In the genomic region with DNA sequence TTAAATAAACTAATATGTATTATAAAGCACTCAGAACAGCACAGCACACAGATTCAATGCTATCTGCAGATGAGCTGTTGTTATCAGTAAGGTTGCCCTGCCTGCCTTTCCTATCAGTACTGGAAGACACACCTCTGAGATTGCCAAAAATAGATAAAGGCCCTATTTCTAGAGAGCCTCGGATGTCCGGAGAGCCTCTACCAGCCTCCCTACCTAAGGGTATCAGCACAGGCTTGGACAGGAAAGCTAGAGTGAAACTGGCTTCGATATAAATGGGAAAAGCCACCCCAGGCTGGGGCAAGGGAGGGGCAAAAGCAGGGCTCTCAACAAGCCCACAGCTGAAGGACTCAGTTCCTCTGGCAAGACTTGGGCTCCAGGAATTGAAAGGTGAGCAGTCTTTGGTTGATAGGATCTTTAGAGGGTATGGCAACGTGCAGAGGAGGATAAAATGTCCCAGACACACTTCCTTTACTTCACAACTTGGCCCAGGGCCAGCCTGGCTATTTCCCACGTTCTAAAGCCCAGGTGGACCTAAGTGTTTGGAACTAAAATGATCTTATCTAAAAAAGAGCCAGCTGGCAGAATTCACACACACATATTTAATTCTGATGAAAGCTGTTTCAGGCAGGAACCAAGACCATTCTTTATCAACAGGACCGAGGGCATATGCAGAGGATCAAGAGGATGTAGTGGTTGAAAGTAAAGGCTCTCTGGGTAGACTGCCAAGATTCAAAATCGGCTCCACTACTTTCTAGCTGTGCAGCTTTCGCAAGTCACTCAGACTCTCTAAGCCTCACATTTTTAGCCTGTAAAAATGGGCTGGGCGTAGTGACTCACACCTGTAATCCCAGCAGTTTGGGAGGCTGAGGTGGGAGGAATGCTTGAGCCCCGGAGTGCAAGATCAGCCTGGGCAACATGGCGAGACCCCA, we compare ENCODE assay signal across 8 cellular contexts. TPM values are rescaled to one million over a fixed set of nuclear protein-coding genes. Genes with fewer than 3 reads are reported as not detected.
DNase-seq lines count a peak whose midpoint lies in the region; ATAC-seq and TF ChIP-seq lines count a peak whose summit lies in the region.

No MANE protein-coding gene starts in this region.

- intact Hi-C loops in OCI-LY7 (cut with micrococcal nuclease; ENCODE audit: unreplicated experiment), result no loop called here
- intact Hi-C loops in head of caudate nucleus (cut with DNase I), result no loop called here
- intact Hi-C loops in aorta (cut with DNase I), result loop anchor here in 1 of 2 donors (10.0 kb wide), 1 partner anchor 246 kb away; no protein-coding TSS in a partner anchor

- DNase-seq in stimulated activated naive CD8-positive, alpha-beta T cell treated with anti-CD3 and anti-CD28 coated beads, Interleukin-15, amount 100 ng/mL, for 72 hours, result no peak
- no peak for DNase-seq in stimulated activated naive CD8-positive, alpha-beta T cell treated with anti-CD3 and anti-CD28 coated beads, Interleukin-15, Interleukin-2, amounts not matched to agents 100 U/mL and 50 U/mL, for 24 hours
- DNase-seq in OCI-LY7 (ENCODE audit: low spot score) (no peak), head of caudate nucleus (peak in 33 of 42 donors; percentile 4 to 79 (median 29)), aorta (no peak)
- no peak for DNase-seq in activated CD8-positive, alpha-beta memory T cell treated with anti-CD3 and anti-CD28 coated beads, Interleukin-2, amount 50 U/mL, for 48 hours

- H3K4me1 Mint-ChIP-seq in stimulated activated naive CD8-positive, alpha-beta T cell treated with anti-CD3 and anti-CD28 coated beads, Interleukin-15, amount 100 ng/mL, for 72 hours, result peaks cover 39% of the 10 kb centered on the region

- no peaks in the 10 kb centered on the region for H4K20me1 ChIP-seq in OCI-LY7 (ENCODE audit: insufficient read depth, low read length)

- no peak overlapping the region for H3K4me3 Mint-ChIP-seq in stimulated activated naive CD8-positive, alpha-beta T cell treated with anti-CD3 and anti-CD28 coated beads, Interleukin-15, amount 100 ng/mL, for 72 hours

- H3K36me3 ChIP-seq in OCI-LY7 (ENCODE audit: insufficient read depth, low read length), result no peaks in the 10 kb centered on the region
- H3K36me3 ChIP-seq in aorta (ENCODE audit: control insufficient read depth in 1 of 2, insufficient read depth in 2 of 2, low read length in 1 of 2), result no peaks in the 10 kb centered on the region

- no peaks in the 10 kb centered on the region for H3K9me2 ChIP-seq in OCI-LY7 (ENCODE audit: insufficient read depth, low read length)

- BruUV-seq in OCI-LY7 (replicated peaks; lab: Mats Ljungman, UMichigan), result no TSS peak

- H3K27ac Mint-ChIP-seq in stimulated activated naive CD8-positive, alpha-beta T cell treated with anti-CD3 and anti-CD28 coated beads, Interleukin-15, amount 100 ng/mL, for 72 hours, result peak overlapping the region in 1 of 2 donors; percentile 75

- WGBS in aorta, 2 donors, result 39 to 42% methylated on average over 11 of the region's 11 CpGs

- H3K79me2 ChIP-seq in OCI-LY7 (ENCODE audit: insufficient read depth, low read depth, low read length), result no peaks in the 10 kb centered on the region

- H3K4me3 ChIP-seq in OCI-LY7 (ENCODE audit: low read depth, low read length, poor library complexity, severe bottlenecking) (no peak overlapping the region), aorta (ENCODE audit: low read length in 2 of 2) (no peak overlapping the region)

- H3K9me3 ChIP-seq in OCI-LY7 (ENCODE audit: low read length), result no peaks in the 10 kb centered on the region
- H3K9me3 ChIP-seq in aorta (ENCODE audit: control insufficient read depth, low read length), result no peaks in the 10 kb centered on the region

- H3K4me1 ChIP-seq in OCI-LY7 (ENCODE audit: insufficient read depth, low read length, poor library complexity, severe bottlenecking), result peaks cover 5% of the 10 kb centered on the region
- H3K4me1 ChIP-seq in aorta (ENCODE audit: control insufficient read depth in 1 of 2, insufficient read depth in 2 of 2, low read length in 2 of 2), result no peaks in the 10 kb centered on the region

- POLR2A ChIA-PET in OCI-LY7 (lab: Charles Lee), result interaction anchor here (0.5 to 1.1 kb wide), 5 partner anchors 37 to 101 kb away, joined by 3 to 4 read pairs (median 3); partner anchors contain the start of gene ITPR2

- H3K27me3 ChIP-seq in aorta (ENCODE audit: control insufficient read depth in 1 of 2, insufficient read depth in 2 of 2, low read length in 1 of 2), result no peaks in the 10 kb centered on the region

- H3K9me3 Mint-ChIP-seq in stimulated activated naive CD8-positive, alpha-beta T cell treated with anti-CD3 and anti-CD28 coated beads, Interleukin-15, amount 100 ng/mL, for 72 hours, result no peaks in the 10 kb centered on the region

- no peak for TF ChIP-seq CTCF in OCI-LY7 (conservative IDR thresholded peaks at IDR 0.05; ENCODE audit: low read length)

- H3K27ac ChIP-seq in OCI-LY7 (ENCODE audit: low read depth, low read length, poor library complexity, severe bottlenecking), result no peak overlapping the region
- no peak overlapping the region for H3K27ac ChIP-seq in aorta (ENCODE audit: low read depth in 1 of 2, low read length in 2 of 2)

- H2AFZ ChIP-seq in OCI-LY7 (ENCODE audit: low read length), result 0 out of 2 replicates have a peak overlapping the region, but pooled peaks have one; percentile 13

- no peak overlapping the region for H3K4me2 ChIP-seq in OCI-LY7 (ENCODE audit: low read length)

- peaks cover 13% of the 10 kb centered on the region for H3K27me3 Mint-ChIP-seq in stimulated activated naive CD8-positive, alpha-beta T cell treated with anti-CD3 and anti-CD28 coated beads, Interleukin-15, amount 100 ng/mL, for 72 hours

- peak; percentile 6 for ATAC-seq in stimulated activated naive CD8-positive, alpha-beta T cell treated with anti-CD3 and anti-CD28 coated beads, Interleukin-15, amount 100 ng/mL, for 72 hours
- no peak for ATAC-seq in stimulated activated naive CD8-positive, alpha-beta T cell treated with anti-CD3 and anti-CD28 coated beads, Interleukin-15, Interleukin-2, amounts not matched to agents 100 U/mL and 50 U/mL, for 24 hours
- ATAC-seq in aorta (ENCODE audit: low FRiP score) (peak; percentile 38), GM21515 (IDR thresholded peaks at IDR 0.05; ENCODE audit: unreplicated experiment) (no peak), HG03442 (IDR thresholded peaks at IDR 0.05; ENCODE audit: unreplicated experiment) (no peak)

- CTCF ChIA-PET in OCI-LY7 (lab: Charles Lee; ENCODE audit: unreplicated experiment), result no interaction called here

RNA-seq across cellular contexts. Expression of gene ITPR2, which starts 37.8 kb away (rescaled TPM):
- total RNA-seq in OCI-LY7 (2014; rRNA removed; shearing (Covaris generic)), result 25.6 and 33.7 TPM in 2 replicates
- total RNA-seq in OCI-LY7 (2022), result 44.7 and 56.6 TPM in 2 replicates
- 10 to 100 TPM; 40.3 to 84.8 TPM for total RNA-seq in aorta
- 1 to 10 TPM; 1.5 to 3.3 TPM for polyA plus RNA-seq in aorta

Comparison
In these comparisons a context has a peak if more than half of its experiments do, and no peak if none do; other contexts are left out.
1. ATAC-seq: peak in stimulated activated naive CD8-positive, alpha-beta T cell treated with anti-CD3 and anti-CD28 coated beads, Interleukin-15, amount 100 ng/mL, for 72 hours (single experiment) and aorta (single experiment); none in stimulated activated naive CD8-positive, alpha-beta T cell treated with anti-CD3 and anti-CD28 coated beads, Interleukin-15, Interleukin-2, amounts not matched to agents 100 U/mL and 50 U/mL, for 24 hours (single experiment), GM21515 (single experiment) and HG03442 (single experiment).
2. DNase-seq: peak in head of caudate nucleus (33 of 42); none in stimulated activated naive CD8-positive, alpha-beta T cell treated with anti-CD3 and anti-CD28 coated beads, Interleukin-15, amount 100 ng/mL, for 72 hours (0 of 2), stimulated activated naive CD8-positive, alpha-beta T cell treated with anti-CD3 and anti-CD28 coated beads, Interleukin-15, Interleukin-2, amounts not matched to agents 100 U/mL and 50 U/mL, for 24 hours (single experiment), OCI-LY7 (single experiment), aorta (0 of 2) and activated CD8-positive, alpha-beta memory T cell treated with anti-CD3 and anti-CD28 coated beads, Interleukin-2, amount 50 U/mL, for 48 hours (single experiment).